1 cellular context compared by ENCODE assay signal in the genomic region with DNA sequence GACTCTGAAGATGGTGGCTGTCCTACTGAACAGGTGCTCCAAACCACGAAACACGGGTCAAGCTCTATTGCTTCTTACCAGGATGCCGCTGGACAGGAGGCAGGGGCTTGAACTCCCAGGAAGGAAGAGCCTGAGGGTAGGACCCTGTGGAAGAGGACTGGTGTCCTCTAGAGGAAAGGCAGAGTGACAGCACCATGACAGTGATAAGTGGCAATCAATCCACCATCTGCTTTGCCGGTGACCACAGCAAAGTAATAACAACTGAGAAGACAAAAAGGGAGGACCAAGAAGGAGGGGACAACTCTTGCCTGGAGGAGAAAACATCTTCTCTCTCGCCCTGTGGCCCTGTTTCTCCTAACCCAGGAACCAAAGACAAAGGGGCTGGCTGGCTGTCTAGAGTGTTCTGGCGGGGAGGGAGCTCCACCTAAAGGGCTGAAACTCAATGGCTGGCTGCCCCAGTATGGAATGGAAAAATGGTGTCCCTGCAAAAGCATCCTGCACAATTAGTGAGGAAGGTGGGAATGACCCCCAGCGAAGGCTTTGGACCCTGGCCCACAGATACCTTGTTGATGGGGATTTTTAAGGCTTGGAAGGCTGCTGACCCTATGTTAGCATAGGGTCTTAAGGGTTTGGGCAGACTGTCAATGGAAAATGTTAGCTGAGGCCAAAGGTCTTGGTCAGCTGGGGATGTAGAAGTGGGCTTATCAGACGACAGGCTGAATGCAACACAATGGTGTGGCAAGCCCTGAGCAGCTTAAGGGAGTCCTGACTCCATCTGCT.
TF ChIP-seq lines count a peak whose summit lies in the region.

No MANE protein-coding gene starts in this region.

TF ChIP-seq in HCT116, 20 proteins besides CTCF, POLR2A, EP300 and RAD21 (continued from another document):
- TF ChIP-seq SP1 (IDR thresholded peaks at IDR 0.05; ENCODE audit: low read depth) (no peak), EZH2phosphoT487 (IDR thresholded peaks at IDR 0.05; ENCODE audit: borderline replicate concordance) (no peak), JUND (IDR thresholded peaks at IDR 0.05) (no peak), FOSL1 (IDR thresholded peaks at IDR 0.05; ENCODE audit: low read depth) (no peak), ZNF274 (IDR thresholded peaks at IDR 0.05; ENCODE audit: low read depth, low read length) (no peak), ELF1 (IDR thresholded peaks at IDR 0.05; ENCODE audit: borderline replicate concordance, low read depth) (no peak), CBX3 (IDR thresholded peaks at IDR 0.05; ENCODE audit: low read depth) (no peak), YY1 (IDR thresholded peaks at IDR 0.05; ENCODE audit: extremely low read depth, insufficient replicate concordance, low read depth, low read length) (no peak)
- TF ChIP-seq, protein P1, sequence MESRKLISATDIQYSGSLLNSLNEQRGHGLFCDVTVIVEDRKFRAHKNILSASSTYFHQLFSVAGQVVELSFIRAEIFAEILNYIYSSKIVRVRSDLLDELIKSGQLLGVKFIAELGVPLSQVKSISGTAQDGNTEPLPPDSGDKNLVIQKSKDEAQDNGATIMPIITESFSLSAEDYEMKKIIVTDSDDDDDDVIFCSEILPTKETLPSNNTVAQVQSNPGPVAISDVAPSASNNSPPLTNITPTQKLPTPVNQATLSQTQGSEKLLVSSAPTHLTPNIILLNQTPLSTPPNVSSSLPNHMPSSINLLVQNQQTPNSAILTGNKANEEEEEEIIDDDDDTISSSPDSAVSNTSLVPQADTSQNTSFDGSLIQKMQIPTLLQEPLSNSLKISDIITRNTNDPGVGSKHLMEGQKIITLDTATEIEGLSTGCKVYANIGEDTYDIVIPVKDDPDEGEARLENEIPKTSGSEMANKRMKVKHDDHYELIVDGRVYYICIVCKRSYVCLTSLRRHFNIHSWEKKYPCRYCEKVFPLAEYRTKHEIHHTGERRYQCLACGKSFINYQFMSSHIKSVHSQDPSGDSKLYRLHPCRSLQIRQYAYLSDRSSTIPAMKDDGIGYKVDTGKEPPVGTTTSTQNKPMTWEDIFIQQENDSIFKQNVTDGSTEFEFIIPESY (IDR thresholded peaks at IDR 0.05; ENCODE audit: extremely low read depth, insufficient replicate concordance, low read length) = no peak
- TF ChIP-seq, protein P2, sequence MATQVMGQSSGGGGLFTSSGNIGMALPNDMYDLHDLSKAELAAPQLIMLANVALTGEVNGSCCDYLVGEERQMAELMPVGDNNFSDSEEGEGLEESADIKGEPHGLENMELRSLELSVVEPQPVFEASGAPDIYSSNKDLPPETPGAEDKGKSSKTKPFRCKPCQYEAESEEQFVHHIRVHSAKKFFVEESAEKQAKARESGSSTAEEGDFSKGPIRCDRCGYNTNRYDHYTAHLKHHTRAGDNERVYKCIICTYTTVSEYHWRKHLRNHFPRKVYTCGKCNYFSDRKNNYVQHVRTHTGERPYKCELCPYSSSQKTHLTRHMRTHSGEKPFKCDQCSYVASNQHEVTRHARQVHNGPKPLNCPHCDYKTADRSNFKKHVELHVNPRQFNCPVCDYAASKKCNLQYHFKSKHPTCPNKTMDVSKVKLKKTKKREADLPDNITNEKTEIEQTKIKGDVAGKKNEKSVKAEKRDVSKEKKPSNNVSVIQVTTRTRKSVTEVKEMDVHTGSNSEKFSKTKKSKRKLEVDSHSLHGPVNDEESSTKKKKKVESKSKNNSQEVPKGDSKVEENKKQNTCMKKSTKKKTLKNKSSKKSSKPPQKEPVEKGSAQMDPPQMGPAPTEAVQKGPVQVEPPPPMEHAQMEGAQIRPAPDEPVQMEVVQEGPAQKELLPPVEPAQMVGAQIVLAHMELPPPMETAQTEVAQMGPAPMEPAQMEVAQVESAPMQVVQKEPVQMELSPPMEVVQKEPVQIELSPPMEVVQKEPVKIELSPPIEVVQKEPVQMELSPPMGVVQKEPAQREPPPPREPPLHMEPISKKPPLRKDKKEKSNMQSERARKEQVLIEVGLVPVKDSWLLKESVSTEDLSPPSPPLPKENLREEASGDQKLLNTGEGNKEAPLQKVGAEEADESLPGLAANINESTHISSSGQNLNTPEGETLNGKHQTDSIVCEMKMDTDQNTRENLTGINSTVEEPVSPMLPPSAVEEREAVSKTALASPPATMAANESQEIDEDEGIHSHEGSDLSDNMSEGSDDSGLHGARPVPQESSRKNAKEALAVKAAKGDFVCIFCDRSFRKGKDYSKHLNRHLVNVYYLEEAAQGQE (IDR thresholded peaks at IDR 0.05; ENCODE audit: low read depth) = no peak
